Comparison of ENCODE assay signal across 9 cellular contexts in the genomic region with DNA sequence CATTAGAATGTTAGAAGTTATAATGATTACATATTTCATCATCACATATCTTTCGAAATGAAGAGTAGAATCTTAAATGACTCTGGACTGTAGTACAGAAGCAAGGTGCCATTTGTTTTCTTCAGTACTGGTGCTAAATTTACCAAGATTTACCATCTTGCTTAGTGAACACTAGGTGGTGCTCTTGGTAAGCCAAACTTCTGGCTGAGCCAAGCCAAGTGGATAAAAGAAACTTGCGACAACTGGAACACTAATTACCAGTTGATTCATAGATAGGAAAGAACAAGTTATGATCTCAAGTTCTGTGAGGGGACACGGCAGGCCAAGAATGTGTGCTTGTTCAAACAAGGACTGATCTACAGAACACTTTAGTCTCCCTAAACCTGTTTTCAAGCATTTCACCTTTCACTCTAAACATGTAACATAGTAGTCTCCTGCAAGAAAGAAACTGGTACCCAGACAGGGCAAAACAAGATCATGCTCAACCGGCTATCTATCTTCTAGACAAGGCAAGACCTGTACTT. TPM values are rescaled to one million over a fixed set of nuclear protein-coding genes. Genes with fewer than 3 reads are reported as not detected.
DNase-seq lines count a peak whose midpoint lies in the region; ATAC-seq and TF ChIP-seq lines count a peak whose summit lies in the region.
"Had no signal": no experiment of that assay in that cellular context is flagged by ENCODE, and none has a peak within 500 bp of the region (broad histone marks: within the 10 kb centered on the region; RNA-seq: fewer than 3 reads in every experiment).

No MANE protein-coding gene starts in this region.

- H3K9me3 ChIP-seq in SJCRH30 (replicated peaks): no peaks in the 10 kb centered on the region

- peaks cover 21% of the 10 kb centered on the region for H3K36me3 ChIP-seq in SJCRH30

- H3K27me3 ChIP-seq in SJCRH30: no peaks in the 10 kb centered on the region

- DNase-seq in AG09319 (ENCODE audit: extremely low read depth, low read depth) (peak; percentile 39), NB4 (ENCODE audit: low read depth) (peak; percentile 78), SJCRH30 (peak; percentile 29 to 72), cerebellar cortex (ENCODE audit: low spot score) (peak; percentile 69), left kidney (ENCODE audit: low read depth, low spot score) (peak; percentile 77), stromal cell of bone marrow (ENCODE audit: low read depth) (peak; percentile 60)

- no peaks in the 10 kb centered on the region for H3K4me1 ChIP-seq in SJCRH30

- ATAC-seq in HG02588 (IDR thresholded peaks at IDR 0.05; ENCODE audit: unreplicated experiment): peak; percentile 72

- no peak for TF ChIP-seq POLR2A in NB4 (IDR thresholded peaks at IDR 0.05; ENCODE audit: extremely low read depth, insufficient read length)

- no peak overlapping the region for H3K27ac ChIP-seq in SJCRH30

- peak; percentile 72 for TF ChIP-seq CTCF in AG09319 (IDR thresholded peaks at IDR 0.05; ENCODE audit: low read depth, low read length)
- peak; percentile 55 for TF ChIP-seq CTCF in GM12874 (IDR thresholded peaks at IDR 0.05; ENCODE audit: insufficient read depth, low read depth, low read length)
- TF ChIP-seq CTCF in NB4 (IDR thresholded peaks at IDR 0.05; ENCODE audit: low read depth, low read length): peak; percentile 64

- H3K4me3 ChIP-seq in NB4 (ENCODE audit: low read depth, low read length) (no peak overlapping the region), SJCRH30 (no peak overlapping the region)
- H3K4me3 ChIP-seq: skin epidermis had no signal

RNA-seq across cellular contexts. Expression of a gene that starts 19.8 kb away (rescaled TPM):
- total RNA-seq in SJCRH30 (2014; rRNA removed; shearing (Covaris generic)): 21.5 and 22.5 TPM in 2 replicates

RNA-seq across cellular contexts. Expression of a gene that starts 20.2 kb away (rescaled TPM):
- total RNA-seq in SJCRH30 (2014; rRNA removed; shearing (Covaris generic)): 13.4 and 15.0 TPM in 2 replicates
